Comparison of ENCODE assay signal across 9 cellular contexts in the genomic region with DNA sequence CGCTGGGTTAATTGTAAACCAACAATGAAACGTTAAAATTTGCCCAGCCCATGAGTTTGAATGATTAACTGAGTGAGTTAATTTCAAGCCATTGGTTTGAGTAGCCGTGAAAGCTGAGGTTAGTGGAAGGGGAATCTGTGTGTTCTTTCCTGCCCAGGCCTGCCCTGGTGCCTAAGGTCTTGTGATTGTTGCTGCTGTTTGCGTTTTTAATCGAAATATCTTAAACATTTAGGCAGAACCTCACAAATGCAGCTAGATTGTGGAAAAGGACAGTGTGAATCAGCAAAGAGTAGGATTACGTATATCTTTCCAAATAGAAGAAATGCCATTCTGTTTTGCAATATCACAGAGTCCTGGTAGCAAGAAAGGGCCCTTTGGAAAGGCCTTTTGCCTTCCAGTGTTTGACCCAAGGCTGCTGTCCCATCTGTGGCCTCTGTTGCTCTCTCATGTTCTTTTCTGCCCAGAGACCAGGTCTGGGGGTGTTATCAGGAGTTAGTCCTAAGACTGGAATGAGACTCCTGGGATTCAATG.
A peak's percentile ranks its signal among the peaks of the same experiment; 100 is the strongest.
DNase-seq lines count a peak whose midpoint lies in the region; ATAC-seq and TF ChIP-seq lines count a peak whose summit lies in the region.
"Had no signal": no experiment of that assay in that cellular context is flagged by ENCODE, and none has a peak within 500 bp of the region (broad histone marks: within the 10 kb centered on the region; RNA-seq: fewer than 3 reads in every experiment).

No MANE protein-coding gene starts in this region.

- no peaks in the 10 kb centered on the region for H3K36me3 ChIP-seq in parathyroid adenoma (ENCODE audit: control insufficient read depth, insufficient read depth, low read length)
- no peaks in the 10 kb centered on the region for H3K36me3 ChIP-seq in stomach
- H3K36me3 ChIP-seq: neutrophil had no signal

- WGBS in stomach, 5 donors = 68 to 77% (median 71%) methylated on average over 6 of the region's 6 CpGs

- no peak overlapping the region for H2AFZ ChIP-seq in parathyroid adenoma

- no peak for TF ChIP-seq EP300 in stomach (IDR thresholded peaks at IDR 0.05)

- DNase-seq in choroid plexus epithelial cell (ENCODE audit: low read depth) (peak; percentile 93), NCI-H446 (lab: John Stamatoyannopoulos, UW) (no peak), natural killer cell (no peak), stomach (no peak), NCI-H446 treated with DMSO at 0.1 percent for 48 hours (lab: John Stamatoyannopoulos, UW) (no peak)

- H3K36me3 Mint-ChIP-seq in natural killer cell = no peaks in the 10 kb centered on the region

- TF ChIP-seq CTCF in choroid plexus epithelial cell (conservative IDR thresholded peaks at IDR 0.05; ENCODE audit: low read depth, low read length) = no peak
- no peak for TF ChIP-seq CTCF in parathyroid adenoma (IDR thresholded peaks at IDR 0.05)
- no peak for TF ChIP-seq CTCF in natural killer cell (IDR thresholded peaks at IDR 0.05)
- no peak for TF ChIP-seq CTCF in stomach (IDR thresholded peaks at IDR 0.05)

- H3K79me2 ChIP-seq in parathyroid adenoma = peaks cover 77% of the 10 kb centered on the region

- peak overlapping the region; percentile 8 for H3K27ac ChIP-seq in parathyroid adenoma
- no peak overlapping the region for H3K27ac ChIP-seq in stomach
- H3K27ac ChIP-seq: neutrophil had no signal

- H3K4me3 ChIP-seq in choroid plexus epithelial cell (ENCODE audit: low read depth, low read length) = no peak overlapping the region
- no peak overlapping the region for H3K4me3 ChIP-seq in parathyroid adenoma (ENCODE audit: low read depth, low read length)
- H3K4me3 ChIP-seq in stomach = no peak overlapping the region

- in situ Hi-C loops in GM18951 (cut with MboI; ENCODE audit: low sequenced_read_pairs, unreplicated experiment) = no loop called here

- no peak overlapping the region for H3K4me2 ChIP-seq in parathyroid adenoma (ENCODE audit: low read length)

- intact Hi-C loops in natural killer cell (cut with micrococcal nuclease) = no loop called here
- intact Hi-C loops in stomach (cut with DNase I; ENCODE audit: low total_unique reads) = no loop called here

- H3K4me1 Mint-ChIP-seq in natural killer cell = peaks cover 14 to 28% of the 10 kb centered on the region in 2 donors

- no peaks in the 10 kb centered on the region for H3K9me3 ChIP-seq in parathyroid adenoma (ENCODE audit: control insufficient read depth, low read length)
- peaks cover 0 to 10% (median 4%) of the 10 kb centered on the region in 4 donors for H3K9me3 ChIP-seq in stomach
- H3K9me3 ChIP-seq: neutrophil had no signal

- no peaks in the 10 kb centered on the region for H3K9me3 Mint-ChIP-seq in natural killer cell

- no peak overlapping the region for H3K9ac ChIP-seq in parathyroid adenoma

- no peaks in the 10 kb centered on the region for H3K27me3 Mint-ChIP-seq in natural killer cell (ENCODE audit: low read depth in 2 of 2)

- no peak overlapping the region for H3K27ac Mint-ChIP-seq in natural killer cell

- TF ChIP-seq POLR2A in GM18951 (IDR thresholded peaks at IDR 0.05; ENCODE audit: extremely low read depth, insufficient read depth, insufficient read length) (peak; percentile 35), stomach (IDR thresholded peaks at IDR 0.05) (no peak)

- peak; percentile 69 for ATAC-seq in HG03378 (IDR thresholded peaks at IDR 0.05; ENCODE audit: unreplicated experiment)
- no peak for ATAC-seq in natural killer cell

- H3K4me1 ChIP-seq in parathyroid adenoma = peaks cover 45% of the 10 kb centered on the region
- peaks cover 20 to 60% (median 39%) of the 10 kb centered on the region in 4 donors for H3K4me1 ChIP-seq in stomach

- H3K4me3 Mint-ChIP-seq in natural killer cell = no peak overlapping the region

- H3K27me3 ChIP-seq in parathyroid adenoma (ENCODE audit: control insufficient read depth, insufficient read depth, low read length) = no peaks in the 10 kb centered on the region
- no peaks in the 10 kb centered on the region for H3K27me3 ChIP-seq in stomach
- H3K27me3 ChIP-seq: neutrophil had no signal
